ENCODE assay signal across 8 cellular contexts in genomic region chr22:36775966-36776669, GRCh38. TPM values are rescaled to one million over a fixed set of nuclear protein-coding genes. Genes with fewer than 3 reads are reported as not detected.
DNase-seq lines count a peak whose midpoint lies in the region; ATAC-seq and TF ChIP-seq lines count a peak whose summit lies in the region.

TSS of gene IFT27 (minus strand) at chr22:36776119. CDS start at chr22:36775707, 412 bp downstream.

- H3K36me3 ChIP-seq in KMS-11 (ENCODE audit: insufficient read depth) (no peaks in the 10 kb centered on the region), esophagus squamous epithelium (peaks cover 0 to 3% (median 0%) of the 10 kb centered on the region in 3 donors)

- no peaks in the 10 kb centered on the region for H3K79me2 ChIP-seq in KMS-11 (ENCODE audit: insufficient read depth, low read depth)

- no peak within 1 kb of the TSS for H3K4me3 ChIP-seq in KMS-11 (IDR thresholded peaks at IDR 0.05; ENCODE audit: insufficient read depth, low read depth, low read length)
- H3K4me3 ChIP-seq in esophagus squamous epithelium = peak within 1 kb of the TSS; percentile 86 to 97 (median 90)

- intact Hi-C loops in esophagus squamous epithelium (cut with DNase I) = no loop called here

- peak within 1 kb of the TSS; percentile 85 for H2AFZ ChIP-seq in KMS-11 (ENCODE audit: low read depth)

- H3K9me3 ChIP-seq in esophagus squamous epithelium = no peaks in the 10 kb centered on the region

- TF ChIP-seq POLR2A in esophagus squamous epithelium (IDR thresholded peaks at IDR 0.05) = peak in 1 of 4 donors; percentile 65

- H3K27ac ChIP-seq in KMS-11 (no peak within 1 kb of the TSS), esophagus squamous epithelium (peak within 1 kb of the TSS; percentile 86 to 93 (median 92))

- peak within 1 kb of the TSS; percentile 92 for H3K4me2 ChIP-seq in KMS-11

- H3K27me3 ChIP-seq in KMS-11 (ENCODE audit: insufficient read depth, low read depth) = peaks cover 29% of the 10 kb centered on the region
- H3K27me3 ChIP-seq in esophagus squamous epithelium = no peaks in the 10 kb centered on the region

- peaks cover 12% of the 10 kb centered on the region for H3K4me1 ChIP-seq in KMS-11 (ENCODE audit: low read depth, poor library complexity, severe bottlenecking)
- H3K4me1 ChIP-seq in esophagus squamous epithelium = peaks cover 4 to 19% (median 7%) of the 10 kb centered on the region in 3 donors

- H3K9ac ChIP-seq in KMS-11 = peak within 1 kb of the TSS; percentile 28; the same call in 1 of the 2 replicates

- no peaks in the 10 kb centered on the region for H4K20me1 ChIP-seq in KMS-11 (ENCODE audit: insufficient read depth)

- peak; percentile 90 for ATAC-seq in GM21723 (IDR thresholded peaks at IDR 0.05; ENCODE audit: unreplicated experiment)

- TF ChIP-seq CTCF in KMS-11 (conservative IDR thresholded peaks at IDR 0.05; ENCODE audit: low read depth, low read length) (no peak), esophagus squamous epithelium (IDR thresholded peaks at IDR 0.05) (peak in 1 of 6 experiments; percentile 25)

- 0% methylated on average over 3 to 23 of the region's 43 CpGs for WGBS in esophagus squamous epithelium, 2 donors

- peak; percentile 99 for DNase-seq in DMS153 treated with DMSO at 0.1 percent for 48 hours (lab: John Stamatoyannopoulos, UW; ENCODE audit: unreplicated experiment)
- peak; percentile 100 for DNase-seq in RKO (ENCODE audit: low spot score)
- DNase-seq in activated T-helper 1 cell treated with Interleukin-2 at 50 U/mL for 16 hours (ENCODE audit: low read depth) = peak; percentile 90
- peak; percentile 96 for DNase-seq in esophagus squamous epithelium (lab: John Stamatoyannopoulos, UW)
- DNase-seq in myocyte (ENCODE audit: low read depth) = peak; percentile 100
- peak; percentile 86 to 98 for DNase-seq in stimulated activated CD8-positive, alpha-beta memory T cell treated with anti-CD3 and anti-CD28 coated beads, Interleukin-7, amount 100 ng/mL, for 48 hours (ENCODE audit: extremely low read depth in 1 of 2, low read depth in 1 of 2)

RNA-seq across cellular contexts. Expression of gene IFT27, which starts in this region (rescaled TPM):
- total RNA-seq in esophagus squamous epithelium (1 to 10 TPM; 6.1 to 9.5 (median 8.1) TPM), myocyte (13.4 and 14.6 TPM in 2 replicates)
- polyA plus RNA-seq in myocyte (2012) = 39.5 TPM
